Comparison of ENCODE assay signal across 11 cellular contexts in the genomic region with DNA sequence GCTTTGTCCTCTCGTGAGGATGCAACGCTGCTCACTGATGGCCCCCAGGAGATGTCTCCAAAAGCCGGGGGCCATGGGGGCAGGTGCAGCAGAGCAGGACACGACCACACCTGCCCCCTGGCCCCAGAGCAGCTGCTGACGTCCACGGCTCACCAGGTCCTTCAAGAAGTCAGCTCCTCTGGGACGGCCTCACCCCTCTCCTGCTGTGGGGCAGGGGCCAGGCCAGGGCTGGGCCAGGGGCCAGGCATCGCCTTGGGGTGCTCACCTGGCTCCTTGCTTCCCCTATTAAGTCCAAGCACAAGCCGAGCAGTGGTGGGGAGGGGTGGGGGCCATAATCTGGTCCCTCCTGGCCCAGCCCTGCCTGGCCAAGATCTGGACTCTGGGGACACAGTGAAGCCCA. TPM values are rescaled to one million over a fixed set of nuclear protein-coding genes. Genes with fewer than 3 reads are reported as not detected.
A peak's percentile ranks its signal among the peaks of the same experiment; 100 is the strongest.
DNase-seq lines count a peak whose midpoint lies in the region; ATAC-seq, FAIRE-seq and TF ChIP-seq lines count a peak whose summit lies in the region.
"Had no signal": no experiment of that assay in that cellular context is flagged by ENCODE, and none has a peak within 500 bp of the region (broad histone marks: within the 10 kb centered on the region; RNA-seq: fewer than 3 reads in every experiment).

No MANE protein-coding gene starts in this region.

- no peak for TF ChIP-seq CTCF in uterus (IDR thresholded peaks at IDR 0.05)

- peak; percentile 32 for ATAC-seq in memory B cell (ENCODE audit: low read depth)
- no peak for ATAC-seq in HG03159 (IDR thresholded peaks at IDR 0.05; ENCODE audit: unreplicated experiment)
- ATAC-seq: PC-3 had no signal

- no peaks in the 10 kb centered on the region for H3K36me3 ChIP-seq in uterus

- intact Hi-C loops in uterus (cut with DNase I; ENCODE audit: low total_unique reads), result no loop called here

- H3K9me3 Mint-ChIP-seq in activated CD4-positive, alpha-beta memory T cell treated with anti-CD3 and anti-CD28 coated beads, Interleukin-2, amount 10 ng/mL, durations not matched to agents 7 days and 5 days, result no peaks in the 10 kb centered on the region
- H3K9me3 Mint-ChIP-seq in memory B cell, result no peaks in the 10 kb centered on the region

- H3K4me3 ChIP-seq in uterus, result no peak overlapping the region

- peaks cover 0 to 5% of the 10 kb centered on the region in 2 donors for H3K4me1 ChIP-seq in uterus

- no peak overlapping the region for H3K27ac ChIP-seq in uterus

- FAIRE-seq in GM12892 (lab: Jason Lieb, UNC), result no peak

- no peaks in the 10 kb centered on the region for H3K27me3 ChIP-seq in uterus

- CTCF ChIA-PET in activated CD4-positive, alpha-beta memory T cell treated with anti-CD3 and anti-CD28 coated beads, Interleukin-2, amount 10 ng/mL, durations not matched to agents 7 days and 5 days (lab: Charles Lee), result interaction anchor here (0.7 to 1.6 kb wide), 3 partner anchors 9 to 128 kb away, joined by 3 to 7 read pairs (median 3); partner anchors contain the start of genes CFAP99, MXD4 and ZFYVE28

- POLR2A ChIA-PET in activated CD4-positive, alpha-beta memory T cell treated with anti-CD3 and anti-CD28 coated beads, Interleukin-2, amount 10 ng/mL, durations not matched to agents 7 days and 5 days (lab: Charles Lee), result interaction anchor here (0.6 to 2.0 kb wide), 7 partner anchors 8 to 180 kb away, joined by 3 to 16 read pairs (median 4); partner anchors contain the start of genes CFAP99, HAUS3, POLN and ZFYVE28

- H3K4me3 Mint-ChIP-seq in activated CD4-positive, alpha-beta memory T cell treated with anti-CD3 and anti-CD28 coated beads, Interleukin-2, amount 10 ng/mL, durations not matched to agents 7 days and 5 days, result no peak overlapping the region
- H3K4me3 Mint-ChIP-seq in memory B cell, result peak overlapping the region; percentile 79

- no peak for TF ChIP-seq POLR2A in uterus (IDR thresholded peaks at IDR 0.05)
- TF ChIP-seq POLR2A in GM12892 (IDR thresholded peaks at IDR 0.05; ENCODE audit: low read depth, low read length), result no peak

- peaks cover 24% of the 10 kb centered on the region for H3K4me1 Mint-ChIP-seq in activated CD4-positive, alpha-beta memory T cell treated with anti-CD3 and anti-CD28 coated beads, Interleukin-2, amount 10 ng/mL, durations not matched to agents 7 days and 5 days
- H3K4me1 Mint-ChIP-seq in memory B cell, result peaks cover 6% of the 10 kb centered on the region

- peaks cover under 1% of the 10 kb centered on the region for H3K36me3 Mint-ChIP-seq in activated CD4-positive, alpha-beta memory T cell treated with anti-CD3 and anti-CD28 coated beads, Interleukin-2, amount 10 ng/mL, durations not matched to agents 7 days and 5 days (ENCODE audit: low read depth)
- no peaks in the 10 kb centered on the region for H3K36me3 Mint-ChIP-seq in memory B cell

- no peaks in the 10 kb centered on the region for H3K27me3 Mint-ChIP-seq in activated CD4-positive, alpha-beta memory T cell treated with anti-CD3 and anti-CD28 coated beads, Interleukin-2, amount 10 ng/mL, durations not matched to agents 7 days and 5 days
- H3K27me3 Mint-ChIP-seq in memory B cell, result no peaks in the 10 kb centered on the region

- peak overlapping the region; percentile 7 for H3K27ac Mint-ChIP-seq in activated CD4-positive, alpha-beta memory T cell treated with anti-CD3 and anti-CD28 coated beads, Interleukin-2, amount 10 ng/mL, durations not matched to agents 7 days and 5 days
- H3K27ac Mint-ChIP-seq in memory B cell, result peak overlapping the region; percentile 76

- no peaks in the 10 kb centered on the region for H3K9me3 ChIP-seq in uterus

- peak; percentile 1 for DNase-seq in stimulated activated CD4-positive, alpha-beta T cell treated with anti-CD3 and anti-CD28 coated beads, Interleukin-15, amount 100 ng/mL, for 24 hours
- no peak for DNase-seq in stimulated activated CD4-positive, alpha-beta T cell treated with anti-CD3 and anti-CD28 coated beads, Interleukin-12 subunit alpha, Interleukin-12 subunit beta, amount 100 ng/mL, for 4 hours
- DNase-seq in activated CD4-positive, alpha-beta memory T cell treated with anti-CD3 and anti-CD28 coated beads, Interleukin-2, amount 10 ng/mL, durations not matched to agents 7 days and 5 days, result no peak
- DNase-seq in memory B cell (ENCODE audit: low spot score in 2 of 2), result no peak
- peak; percentile 13 for DNase-seq in uterus
- no peak for DNase-seq in NCI-H524 treated with DMSO at 0.1 percent for 48 hours (lab: John Stamatoyannopoulos, UW)
- no peak for DNase-seq in GM12892 (ENCODE audit: insufficient read length)
- DNase-seq: COR-L47, NCI-H2227 treated with DMSO at 0.1 percent for 48 hours, PC-3 had no signal

RNA-seq across cellular contexts. Expression of gene MXD4, which starts 28.6 kb away (rescaled TPM):
- 10 to 100 TPM; 26.9 to 29.6 TPM for total RNA-seq in activated CD4-positive, alpha-beta memory T cell treated with anti-CD3 and anti-CD28 coated beads, Interleukin-2, amount 10 ng/mL, durations not matched to agents 7 days and 5 days
- total RNA-seq in uterus, result 10 to 100 TPM; 15.4 to 53.1 (median 31.8) TPM
- polyA plus RNA-seq in GM12892 (2012; ENCODE audit: missing spikeins), result 5.0 TPM

RNA-seq across cellular contexts. Expression of gene HAUS3, which starts 48.6 kb away (rescaled TPM):
- 10 to 100 TPM; 27.1 to 27.4 TPM for total RNA-seq in activated CD4-positive, alpha-beta memory T cell treated with anti-CD3 and anti-CD28 coated beads, Interleukin-2, amount 10 ng/mL, durations not matched to agents 7 days and 5 days
- 10 to 100 TPM in 3 of 4 donors, 1 to 10 TPM in 1; 7.4 to 29.9 (median 14.2) TPM for total RNA-seq in uterus
- polyA plus RNA-seq in GM12892 (2012; ENCODE audit: missing spikeins), result 14.5 TPM

RNA-seq across cellular contexts. Expression of gene POLN, which starts 48.6 kb away (rescaled TPM):
- total RNA-seq in activated CD4-positive, alpha-beta memory T cell treated with anti-CD3 and anti-CD28 coated beads, Interleukin-2, amount 10 ng/mL, durations not matched to agents 7 days and 5 days, result 1 to 10 TPM; 3.3 to 4.0 TPM
- 1 to 10 TPM in 2 of 4 donors, under 1 TPM in 1, not detected in 1; 0.26 to 5.8 (median 5.5) TPM for total RNA-seq in uterus
- 1.5 TPM for polyA plus RNA-seq in GM12892 (2012; ENCODE audit: missing spikeins)

Comparison
In these comparisons a context has a peak if more than half of its experiments do, and no peak if none do; other contexts are left out.
1. DNase-seq: peak in stimulated activated CD4-positive, alpha-beta T cell treated with anti-CD3 and anti-CD28 coated beads, Interleukin-15, amount 100 ng/mL, for 24 hours (single experiment) and uterus (2 of 2); none in stimulated activated CD4-positive, alpha-beta T cell treated with anti-CD3 and anti-CD28 coated beads, Interleukin-12 subunit alpha, Interleukin-12 subunit beta, amount 100 ng/mL, for 4 hours (single experiment), activated CD4-positive, alpha-beta memory T cell treated with anti-CD3 and anti-CD28 coated beads, Interleukin-2, amount 10 ng/mL, durations not matched to agents 7 days and 5 days (single experiment), memory B cell (0 of 2), NCI-H524 treated with DMSO at 0.1 percent for 48 hours (single experiment) and GM12892 (single experiment).